13 cellular contexts compared by ENCODE assay signal in genomic region chr11:76806608-76807205, GRCh38. TPM values are rescaled to one million over a fixed set of nuclear protein-coding genes. Genes with fewer than 3 reads are reported as not detected.
DNase-seq lines count a peak whose midpoint lies in the region; ATAC-seq and TF ChIP-seq lines count a peak whose summit lies in the region.
"Had no signal": no experiment of that assay in that cellular context is flagged by ENCODE, and none has a peak within 500 bp of the region (broad histone marks: within the 10 kb centered on the region; RNA-seq: fewer than 3 reads in every experiment).

No MANE protein-coding gene starts in this region.

- peak overlapping the region; percentile 1 for H3K4me2 ChIP-seq in hepatocyte

- no peaks in the 10 kb centered on the region for H4K20me1 ChIP-seq in hepatocyte (ENCODE audit: insufficient read depth, poor library complexity, severe bottlenecking)

- no TSS peak for BruUV-seq in MCF 10A (replicated peaks; lab: Mats Ljungman, UMichigan)

- H3K36me3 ChIP-seq in breast epithelium (no peaks in the 10 kb centered on the region), hepatocyte (replicated peaks; ENCODE audit: insufficient read depth, low read depth) (no peaks in the 10 kb centered on the region)
- H3K36me3 ChIP-seq: heart right ventricle had no signal

- no peaks in the 10 kb centered on the region for H3K27me3 ChIP-seq in breast epithelium
- no peaks in the 10 kb centered on the region for H3K27me3 ChIP-seq in hepatocyte
- H3K27me3 ChIP-seq: heart right ventricle had no signal

- H3K4me1 Mint-ChIP-seq in MCF 10A (ENCODE audit: insufficient read depth, unreplicated experiment) (peaks cover 44% of the 10 kb centered on the region), WTC11 (peaks cover 14% of the 10 kb centered on the region), type B pancreatic cell (ENCODE audit: unreplicated experiment) (peaks cover 19% of the 10 kb centered on the region)
- H3K4me1 Mint-ChIP-seq in activated T-cell treated with anti-CD3 and anti-CD28 coated beads, Interleukin-2, amount 50 U/mL, for 4 hours (ENCODE audit: low read depth) = peaks cover 24% of the 10 kb centered on the region

- DNase-seq in breast epithelium (ENCODE audit: low spot score in 2 of 2) (peak in 1 of 2 donors; percentile 7), MCF 10A (ENCODE audit: unreplicated experiment) (no peak), WTC11 (ENCODE audit: low spot score) (no peak), hepatocyte (ENCODE audit: low spot score) (no peak), type B pancreatic cell (ENCODE audit: extremely low spot score, unreplicated experiment) (peak; percentile 18), NCI-H345 treated with DMSO at 0.1 percent for 48 hours (lab: John Stamatoyannopoulos, UW; ENCODE audit: unreplicated experiment) (no peak)
- DNase-seq in activated T-cell treated with anti-CD3 and anti-CD28 coated beads, Interleukin-2, amount 50 U/mL, for 4 hours = no peak

- H3K27ac Mint-ChIP-seq in MCF 10A (ENCODE audit: low read depth, unreplicated experiment) (no peak overlapping the region), WTC11 (no peak overlapping the region), type B pancreatic cell (no peak overlapping the region)
- H3K27ac Mint-ChIP-seq: CD4-positive, alpha-beta T cell; effector memory CD8-positive, alpha-beta T cell; IgD-negative memory B cell; nephron progenitor cell had no signal

- no peaks in the 10 kb centered on the region for H3K79me2 ChIP-seq in hepatocyte

- H3K9me2 ChIP-seq in hepatocyte (replicated peaks; ENCODE audit: insufficient read depth) = no peaks in the 10 kb centered on the region

- H3K9me3 ChIP-seq in breast epithelium (no peaks in the 10 kb centered on the region), hepatocyte (ENCODE audit: low read depth) (no peaks in the 10 kb centered on the region)
- H3K9me3 ChIP-seq: heart right ventricle had no signal

- no peak for TF ChIP-seq POLR2A in breast epithelium (IDR thresholded peaks at IDR 0.05)

- 84% methylated on average over 3 of the region's 3 CpGs for WGBS in hepatocyte (ENCODE audit: low lambda C conversion rate, missing lambda C conversion rate)

- CTCF ChIA-PET in MCF 10A (lab: Yijun Ruan, JAX) (interaction anchor here (0.5 to 9.7 kb wide), 20 partner anchors 8 to 285 kb away, joined by 3 to 170 read pairs (median 4); no protein-coding TSS in a partner anchor), WTC11 (lab: Charles Lee) (interaction anchor here (0.6 to 6.2 kb wide), 22 partner anchors 8 to 320 kb away, joined by 3 to 46 read pairs (median 4); partner anchors contain the start of gene ACER3)

- POLR2A ChIA-PET in MCF 10A (lab: Yijun Ruan, JAX) (interaction anchor here (0.9 to 1.2 kb wide), 2 partner anchors 18 to 36 kb away, joined by 3 read pairs; no protein-coding TSS in a partner anchor), WTC11 (lab: Charles Lee) (no interaction called here)

- intact Hi-C loops in breast epithelium (cut with DNase I; ENCODE audit: low total_unique reads) = loop anchor here (5.0 kb wide), 1 partner anchor 431 kb away; no protein-coding TSS in a partner anchor
- intact Hi-C loops in MCF 10A (cut with micrococcal nuclease) = loop anchor here (1.0 to 5.0 kb wide), 5 partner anchors 54 to 286 kb away; partner anchors contain the start of gene ACER3

- peak overlapping the region; percentile 35 to 49 for H3K27ac ChIP-seq in breast epithelium
- H3K27ac ChIP-seq in hepatocyte = no peak overlapping the region

- no peak overlapping the region for H2AFZ ChIP-seq in hepatocyte

- H3K4me3 ChIP-seq in breast epithelium = no peak overlapping the region
- H3K4me3 ChIP-seq in hepatocyte = no peak overlapping the region

- no peak for TF ChIP-seq CTCF in breast epithelium (IDR thresholded peaks at IDR 0.05)
- no peak for TF ChIP-seq CTCF in MCF 10A (IDR thresholded peaks at IDR 0.05; ENCODE audit: unreplicated experiment)
- no peak for TF ChIP-seq CTCF in WTC11 (IDR thresholded peaks at IDR 0.05)
- no peak for TF ChIP-seq CTCF in hepatocyte (IDR thresholded peaks at IDR 0.05; ENCODE audit: poor library complexity)
- no peak for TF ChIP-seq CTCF in type B pancreatic cell (conservative IDR thresholded peaks at IDR 0.05)

- no peaks in the 10 kb centered on the region for H3K36me3 Mint-ChIP-seq in MCF 10A (ENCODE audit: insufficient read depth, unreplicated experiment)
- H3K36me3 Mint-ChIP-seq in WTC11 = no peaks in the 10 kb centered on the region
- H3K36me3 Mint-ChIP-seq in type B pancreatic cell = no peaks in the 10 kb centered on the region
- H3K36me3 Mint-ChIP-seq in activated T-cell treated with anti-CD3 and anti-CD28 coated beads, Interleukin-2, amount 50 U/mL, for 4 hours (ENCODE audit: insufficient read depth) = no peaks in the 10 kb centered on the region
- H3K36me3 Mint-ChIP-seq: IgD-negative memory B cell had no signal

- H3K4me1 ChIP-seq in breast epithelium (no peaks in the 10 kb centered on the region), hepatocyte (ENCODE audit: insufficient read depth) (peaks cover 13% of the 10 kb centered on the region)

- H3K9me3 Mint-ChIP-seq in MCF 10A (ENCODE audit: unreplicated experiment) (no peaks in the 10 kb centered on the region), WTC11 (peaks cover 7% of the 10 kb centered on the region), type B pancreatic cell (no peaks in the 10 kb centered on the region)
- no peaks in the 10 kb centered on the region for H3K9me3 Mint-ChIP-seq in activated T-cell treated with anti-CD3 and anti-CD28 coated beads, Interleukin-2, amount 50 U/mL, for 4 hours
- H3K9me3 Mint-ChIP-seq: CD4-positive, alpha-beta T cell; effector memory CD8-positive, alpha-beta T cell; IgD-negative memory B cell; nephron progenitor cell had no signal

- H3K27me3 Mint-ChIP-seq in MCF 10A (ENCODE audit: insufficient read depth, unreplicated experiment) = no peaks in the 10 kb centered on the region
- H3K27me3 Mint-ChIP-seq in WTC11 (ENCODE audit: low read depth) = no peaks in the 10 kb centered on the region; the same call in 1 of the 2 replicates
- peaks cover 5% of the 10 kb centered on the region for H3K27me3 Mint-ChIP-seq in type B pancreatic cell
- H3K27me3 Mint-ChIP-seq in activated T-cell treated with anti-CD3 and anti-CD28 coated beads, Interleukin-2, amount 50 U/mL, for 4 hours (ENCODE audit: low read depth) = peaks cover 31% of the 10 kb centered on the region

- H3K4me3 Mint-ChIP-seq in MCF 10A (ENCODE audit: unreplicated experiment) (no peak overlapping the region), WTC11 (no peak overlapping the region), type B pancreatic cell (no peak overlapping the region)
- H3K4me3 Mint-ChIP-seq in activated T-cell treated with anti-CD3 and anti-CD28 coated beads, Interleukin-2, amount 50 U/mL, for 4 hours = no peak overlapping the region
- H3K4me3 Mint-ChIP-seq: nephron progenitor cell had no signal

- ATAC-seq in WTC11 = no peak
- ATAC-seq in activated T-cell treated with anti-CD3 and anti-CD28 coated beads, Interleukin-2, amount 50 U/mL, for 4 hours = no peak
- ATAC-seq in HG03378 (IDR thresholded peaks at IDR 0.05; ENCODE audit: unreplicated experiment) = no peak

TF ChIP-seq in WTC11, 78 proteins besides CTCF, POLR2A, EP300 and RAD21:
- TF ChIP-seq SOX15 (CRISPR knock-in tag; IDR thresholded peaks at IDR 0.05) = no peak
- TF ChIP-seq, protein P1, sequence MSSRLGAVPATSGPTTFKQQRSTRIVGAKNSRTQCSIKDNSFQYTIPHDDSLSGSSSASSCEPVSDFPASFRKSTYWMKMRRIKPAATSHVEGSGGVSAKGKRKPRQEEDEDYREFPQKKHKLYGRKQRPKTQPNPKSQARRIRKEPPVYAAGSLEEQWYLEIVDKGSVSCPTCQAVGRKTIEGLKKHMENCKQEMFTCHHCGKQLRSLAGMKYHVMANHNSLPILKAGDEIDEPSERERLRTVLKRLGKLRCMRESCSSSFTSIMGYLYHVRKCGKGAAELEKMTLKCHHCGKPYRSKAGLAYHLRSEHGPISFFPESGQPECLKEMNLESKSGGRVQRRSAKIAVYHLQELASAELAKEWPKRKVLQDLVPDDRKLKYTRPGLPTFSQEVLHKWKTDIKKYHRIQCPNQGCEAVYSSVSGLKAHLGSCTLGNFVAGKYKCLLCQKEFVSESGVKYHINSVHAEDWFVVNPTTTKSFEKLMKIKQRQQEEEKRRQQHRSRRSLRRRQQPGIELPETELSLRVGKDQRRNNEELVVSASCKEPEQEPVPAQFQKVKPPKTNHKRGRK (CRISPR knock-in tag; IDR thresholded peaks at IDR 0.05; ENCODE audit: borderline replicate concordance) = 0 out of 2 replicates have a peak, but pooled peaks have one; percentile 43
TF ChIP-seq in WTC11: peak in this region for 1.

RNA-seq across cellular contexts. Expression of gene TSKU, which starts 23.6 kb away (rescaled TPM):
- 100 to 1,000 TPM in 1 of 3 donors, 10 to 100 TPM in 2; 51.1 to 360 (median 65.1) TPM for total RNA-seq in breast epithelium
- total RNA-seq in MCF 10A (2022) = 18.4 and 20.1 TPM in 2 replicates
- total RNA-seq in WTC11 (2021) = 24.0 to 30.3 TPM (median 24.4 TPM) in 3 replicates
- total RNA-seq in hepatocyte = 61.9 and 62.9 TPM in 2 replicates
- polyA plus RNA-seq in hepatocyte = 73.7 and 81.9 TPM in 2 replicates
- total RNA-seq in type B pancreatic cell (ENCODE audit: low replicate concordance) = 32.8 and 36.7 TPM in 2 replicates
- total RNA-seq in activated T-cell treated with anti-CD3 and anti-CD28 coated beads, Interleukin-2, amount 50 U/mL, for 4 hours = under 1 TPM; 0.16 to 0.38 (median 0.30) TPM
- polyA plus RNA-seq: IgD-negative memory B cell had no signal

RNA-seq across cellular contexts. Expression of gene ACER3, which starts 54.0 kb away (rescaled TPM):
- total RNA-seq in breast epithelium (10 to 100 TPM in 2 of 3 donors, 1 to 10 TPM in 1; 8.2 to 35.2 (median 12.9) TPM), MCF 10A (2022) (12.7 and 13.8 TPM in 2 replicates), WTC11 (2021) (12.3 to 13.7 TPM (median 12.8 TPM) in 3 replicates), hepatocyte (17.1 and 28.5 TPM in 2 replicates), type B pancreatic cell (ENCODE audit: low replicate concordance) (25.7 and 39.3 TPM in 2 replicates)
- polyA plus RNA-seq in hepatocyte = 14.9 and 18.3 TPM in 2 replicates
- 10 to 100 TPM in 2 of 3 donors, 1 to 10 TPM in 1; 7.8 to 10.3 (median 10.2) TPM for total RNA-seq in activated T-cell treated with anti-CD3 and anti-CD28 coated beads, Interleukin-2, amount 50 U/mL, for 4 hours

Comparison
In these comparisons a context has a peak if more than half of its experiments do, and no peak if none do; other contexts are left out.
1. RNA of gene TSKU, which starts 23.6 kb away (total RNA-seq): 51.1 to 360 TPM in breast epithelium, 61.9 to 62.9 TPM in hepatocyte, 32.8 to 36.7 TPM in type B pancreatic cell, 24.0 to 30.3 TPM in WTC11 and 18.4 to 20.1 TPM in MCF 10A; 0.16 to 0.38 TPM in activated T-cell treated with anti-CD3 and anti-CD28 coated beads, Interleukin-2, amount 50 U/mL, for 4 hours; every median in the first group is over 10 times any median in the second.